In the genomic region with DNA sequence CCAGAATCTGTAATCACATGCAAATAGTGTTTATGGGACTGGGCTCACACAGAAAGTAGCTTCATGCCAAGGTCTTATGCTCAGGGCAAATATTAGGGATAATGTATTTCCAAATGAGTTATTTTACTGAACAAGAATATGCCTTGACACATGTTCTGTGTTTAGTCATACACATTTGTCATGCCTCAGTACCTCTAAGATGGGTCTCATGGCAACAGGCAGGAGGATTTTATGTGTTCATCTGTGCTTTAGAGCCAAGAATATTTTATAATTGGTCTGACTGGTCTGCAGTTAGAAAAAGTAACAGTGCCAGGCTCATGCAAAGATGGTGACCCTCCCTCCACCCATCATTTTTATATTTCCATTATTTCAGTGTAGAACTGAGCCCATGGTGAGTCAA, we compare ENCODE assay signal across 1 cellular context.
TF ChIP-seq lines count a peak whose summit lies in the region.

No MANE protein-coding gene starts in this region.

TF ChIP-seq in SK-N-SH, 30 proteins besides CTCF, POLR2A, EP300 and RAD21 (continued from another document):
- TF ChIP-seq, protein P1, sequence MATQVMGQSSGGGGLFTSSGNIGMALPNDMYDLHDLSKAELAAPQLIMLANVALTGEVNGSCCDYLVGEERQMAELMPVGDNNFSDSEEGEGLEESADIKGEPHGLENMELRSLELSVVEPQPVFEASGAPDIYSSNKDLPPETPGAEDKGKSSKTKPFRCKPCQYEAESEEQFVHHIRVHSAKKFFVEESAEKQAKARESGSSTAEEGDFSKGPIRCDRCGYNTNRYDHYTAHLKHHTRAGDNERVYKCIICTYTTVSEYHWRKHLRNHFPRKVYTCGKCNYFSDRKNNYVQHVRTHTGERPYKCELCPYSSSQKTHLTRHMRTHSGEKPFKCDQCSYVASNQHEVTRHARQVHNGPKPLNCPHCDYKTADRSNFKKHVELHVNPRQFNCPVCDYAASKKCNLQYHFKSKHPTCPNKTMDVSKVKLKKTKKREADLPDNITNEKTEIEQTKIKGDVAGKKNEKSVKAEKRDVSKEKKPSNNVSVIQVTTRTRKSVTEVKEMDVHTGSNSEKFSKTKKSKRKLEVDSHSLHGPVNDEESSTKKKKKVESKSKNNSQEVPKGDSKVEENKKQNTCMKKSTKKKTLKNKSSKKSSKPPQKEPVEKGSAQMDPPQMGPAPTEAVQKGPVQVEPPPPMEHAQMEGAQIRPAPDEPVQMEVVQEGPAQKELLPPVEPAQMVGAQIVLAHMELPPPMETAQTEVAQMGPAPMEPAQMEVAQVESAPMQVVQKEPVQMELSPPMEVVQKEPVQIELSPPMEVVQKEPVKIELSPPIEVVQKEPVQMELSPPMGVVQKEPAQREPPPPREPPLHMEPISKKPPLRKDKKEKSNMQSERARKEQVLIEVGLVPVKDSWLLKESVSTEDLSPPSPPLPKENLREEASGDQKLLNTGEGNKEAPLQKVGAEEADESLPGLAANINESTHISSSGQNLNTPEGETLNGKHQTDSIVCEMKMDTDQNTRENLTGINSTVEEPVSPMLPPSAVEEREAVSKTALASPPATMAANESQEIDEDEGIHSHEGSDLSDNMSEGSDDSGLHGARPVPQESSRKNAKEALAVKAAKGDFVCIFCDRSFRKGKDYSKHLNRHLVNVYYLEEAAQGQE (IDR thresholded peaks at IDR 0.05; ENCODE audit: low read depth, low read length) = no peak
- TF ChIP-seq, protein P2, sequence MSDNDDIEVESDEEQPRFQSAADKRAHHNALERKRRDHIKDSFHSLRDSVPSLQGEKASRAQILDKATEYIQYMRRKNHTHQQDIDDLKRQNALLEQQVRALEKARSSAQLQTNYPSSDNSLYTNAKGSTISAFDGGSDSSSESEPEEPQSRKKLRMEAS (IDR thresholded peaks at IDR 0.05; ENCODE audit: low read depth) = no peak
- TF ChIP-seq POLR2AphosphoS5 (IDR thresholded peaks at IDR 0.05; ENCODE audit: low read depth, low read length) = no peak
- TF ChIP-seq FOSL2 (IDR thresholded peaks at IDR 0.05; ENCODE audit: borderline replicate concordance, low read depth) = no peak
- TF ChIP-seq, protein P3, sequence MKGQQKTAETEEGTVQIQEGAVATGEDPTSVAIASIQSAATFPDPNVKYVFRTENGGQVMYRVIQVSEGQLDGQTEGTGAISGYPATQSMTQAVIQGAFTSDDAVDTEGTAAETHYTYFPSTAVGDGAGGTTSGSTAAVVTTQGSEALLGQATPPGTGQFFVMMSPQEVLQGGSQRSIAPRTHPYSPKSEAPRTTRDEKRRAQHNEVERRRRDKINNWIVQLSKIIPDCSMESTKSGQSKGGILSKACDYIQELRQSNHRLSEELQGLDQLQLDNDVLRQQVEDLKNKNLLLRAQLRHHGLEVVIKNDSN (IDR thresholded peaks at IDR 0.05; ENCODE audit: borderline replicate concordance, low read depth) = no peak
